ENCODE assay signal across 7 cellular contexts in genomic region chr15:78640527-78640839, GRCh38. TPM values are rescaled to one million over a fixed set of nuclear protein-coding genes. Genes with fewer than 3 reads are reported as not detected.
DNase-seq lines count a peak whose midpoint lies in the region; ATAC-seq and TF ChIP-seq lines count a peak whose summit lies in the region.

No MANE protein-coding gene starts in this region.

- no peak overlapping the region for H4K8ac ChIP-seq in H9 (replicated peaks; ENCODE audit: insufficient read length, low read depth, low read length)

- H3K27me3 ChIP-seq in H9 (ENCODE audit: insufficient read depth, low read length) (no peaks in the 10 kb centered on the region; the same call in 1 of the 2 replicates), hepatocyte (peaks cover 8% of the 10 kb centered on the region)

- H3K79me2 ChIP-seq in H9 (ENCODE audit: insufficient read depth, low read length) (no peaks in the 10 kb centered on the region), hepatocyte (no peaks in the 10 kb centered on the region)

- H3K9me3 ChIP-seq in H9 (ENCODE audit: control insufficient read depth, low read depth, low read length) = no peaks in the 10 kb centered on the region
- H3K9me3 ChIP-seq in hepatocyte (ENCODE audit: low read depth) = no peaks in the 10 kb centered on the region

- H3K4me1 ChIP-seq in H9 (ENCODE audit: insufficient read depth, low read length) (no peaks in the 10 kb centered on the region), hepatocyte (ENCODE audit: insufficient read depth) (peaks cover 13% of the 10 kb centered on the region)

- H2BK12ac ChIP-seq in H9 (ENCODE audit: insufficient read length, low read depth, low read length) = no peak overlapping the region

- H4K20me1 ChIP-seq in H9 (ENCODE audit: control insufficient read depth, insufficient read depth, insufficient read length) (no peaks in the 10 kb centered on the region), hepatocyte (ENCODE audit: insufficient read depth, poor library complexity, severe bottlenecking) (no peaks in the 10 kb centered on the region)

- H3K27ac ChIP-seq in H9 (ENCODE audit: insufficient read length, low read depth, low read length) (no peak overlapping the region), hepatocyte (no peak overlapping the region), skin epidermis (peak overlapping the region in 1 of 21 experiments; percentile 3)

- H2AFZ ChIP-seq in H9 (ENCODE audit: low read length) = no peak overlapping the region
- peak overlapping the region; percentile 96 for H2AFZ ChIP-seq in hepatocyte

- H2BK5ac ChIP-seq in H9 (ENCODE audit: insufficient read length, low read length) = no peak overlapping the region

- H3K9me2 ChIP-seq in hepatocyte (replicated peaks; ENCODE audit: insufficient read depth) = no peaks in the 10 kb centered on the region

- H3K4me3 Mint-ChIP-seq in H9 (peak overlapping the region; percentile 72 to 88), activated B cell treated with CpG ODN at 0.5 μM for 24 hours (peak overlapping the region; percentile 61)

- CTCF ChIA-PET in activated B cell treated with CpG ODN at 0.5 μM for 24 hours (lab: Charles Lee) = interaction anchor here (1.7 kb wide), 1 partner anchor 25 kb away, joined by 3 read pairs; no protein-coding TSS in a partner anchor

- H3K23ac ChIP-seq in H9 (ENCODE audit: insufficient read length, low read depth, low read length) = no peak overlapping the region

- H3K9me3 Mint-ChIP-seq in H9 (no peaks in the 10 kb centered on the region; a peak in 1 of 5 replicates), activated B cell treated with CpG ODN at 0.5 μM for 24 hours (no peaks in the 10 kb centered on the region)

- intact Hi-C loops in activated B cell treated with CpG ODN at 0.5 μM for 24 hours (cut with micrococcal nuclease) = no loop called here

- DNase-seq in H9 (no peak), activated B cell treated with CpG ODN at 0.5 μM for 24 hours (no peak), hepatocyte (ENCODE audit: low spot score) (no peak), foreskin fibroblast (no peak), GF-D8 (lab: John Stamatoyannopoulos, UW) (no peak)

- peaks cover 28% of the 10 kb centered on the region for H3K27me3 Mint-ChIP-seq in H9 (ENCODE audit: low read depth)
- peaks cover 9% of the 10 kb centered on the region for H3K27me3 Mint-ChIP-seq in activated B cell treated with CpG ODN at 0.5 μM for 24 hours

- ATAC-seq in activated B cell treated with CpG ODN at 0.5 μM for 24 hours (ENCODE audit: low read depth) (no peak), HG03571 (IDR thresholded peaks at IDR 0.05; ENCODE audit: unreplicated experiment) (no peak)

- POLR2A ChIA-PET in activated B cell treated with CpG ODN at 0.5 μM for 24 hours (lab: Charles Lee) = no interaction called here

- H3K79me1 ChIP-seq in H9 (ENCODE audit: insufficient read depth, low read depth, low read length, poor library complexity, severe bottlenecking) = no peaks in the 10 kb centered on the region

- no CpG with 5 or more reads among the region's 14 CpGs for WGBS in H9 (ENCODE audit: extremely low coverage, insufficient read length, low lambda C conversion rate)
- WGBS in hepatocyte (ENCODE audit: low lambda C conversion rate, missing lambda C conversion rate) = 31% methylated on average over 11 of the region's 14 CpGs

- H3K4me2 ChIP-seq in H9 (ENCODE audit: insufficient read depth, insufficient read length, low read length) = peak overlapping the region; percentile 13
- H3K4me2 ChIP-seq in hepatocyte = peak overlapping the region; percentile 99

- H3K36me3 ChIP-seq in hepatocyte (replicated peaks; ENCODE audit: insufficient read depth, low read depth) = no peaks in the 10 kb centered on the region

- H3K4me1 Mint-ChIP-seq in H9 (peaks cover 13 to 24% of the 10 kb centered on the region in 2 experiments), activated B cell treated with CpG ODN at 0.5 μM for 24 hours (peaks cover 11% of the 10 kb centered on the region)

- no peak overlapping the region for H3K14ac ChIP-seq in H9 (ENCODE audit: insufficient read depth, low read length)

- no peak overlapping the region for H2AK5ac ChIP-seq in H9 (ENCODE audit: insufficient read length, low read length)

- no peak overlapping the region for H3K4ac ChIP-seq in H9 (ENCODE audit: low read depth, low read length)

- no peak overlapping the region for H3K56ac ChIP-seq in H9 (ENCODE audit: insufficient read length, low read depth, low read length)

- peak overlapping the region; percentile 52 for H3K4me3 ChIP-seq in hepatocyte
- H3K4me3 ChIP-seq in skin epidermis = peak overlapping the region in 6 of 7 experiments; percentile 16 to 47 (median 26)
- H3K4me3 ChIP-seq in foreskin fibroblast (ENCODE audit: low read depth in 1 of 2, low read length in 2 of 2) = no peak overlapping the region

- no peak overlapping the region for H2BK120ac ChIP-seq in H9 (ENCODE audit: low read depth, low read length, poor library complexity, severe bottlenecking)

- no peak overlapping the region for H4K91ac ChIP-seq in H9 (ENCODE audit: insufficient read length, low read depth, low read length)

- H3T11ph ChIP-seq in H9 (ENCODE audit: low read length) = no peak overlapping the region

- H2BK20ac ChIP-seq in H9 (ENCODE audit: low read depth, low read length, poor library complexity, severe bottlenecking) = no peak overlapping the region

- no peak overlapping the region; a peak in 1 of 7 replicates for H3K27ac Mint-ChIP-seq in H9
- no peak overlapping the region for H3K27ac Mint-ChIP-seq in activated B cell treated with CpG ODN at 0.5 μM for 24 hours

- H3K23me2 ChIP-seq in H9 (ENCODE audit: insufficient read length, low read depth, low read length, poor library complexity, severe bottlenecking) = peaks cover 4% of the 10 kb centered on the region

- no peak overlapping the region for H4K5ac ChIP-seq in H9 (ENCODE audit: insufficient read length, low read depth, low read length)

- H3K36me3 Mint-ChIP-seq in H9 (ENCODE audit: insufficient read depth in 1 of 3, low read depth in 3 of 3) = no peaks in the 10 kb centered on the region; a peak in 1 of 7 replicates
- H3K36me3 Mint-ChIP-seq in activated B cell treated with CpG ODN at 0.5 μM for 24 hours (ENCODE audit: low read depth) = no peaks in the 10 kb centered on the region

- H3K18ac ChIP-seq in H9 (ENCODE audit: insufficient read length, low read depth, low read length) = no peak overlapping the region

- TF ChIP-seq CTCF in H9 (conservative IDR thresholded peaks at IDR 0.05) (no peak), activated B cell treated with CpG ODN at 0.5 μM for 24 hours (IDR thresholded peaks at IDR 0.05) (no peak), hepatocyte (IDR thresholded peaks at IDR 0.05; ENCODE audit: poor library complexity) (no peak), foreskin fibroblast (IDR thresholded peaks at IDR 0.05; ENCODE audit: low read depth, low read length) (no peak)

- no peak overlapping the region for H3K9ac ChIP-seq in H9 (ENCODE audit: extremely low read depth, insufficient read length, low read length)

- no peak overlapping the region for H2BK15ac ChIP-seq in H9 (ENCODE audit: low read depth, low read length)

RNA-seq across cellular contexts. Expression of gene CHRNB4, which starts 0.5 kb away (rescaled TPM):
- total RNA-seq in H9 (2021) (1.9 TPM in 2 replicates), activated B cell treated with CpG ODN at 0.5 μM for 24 hours (not detected in 2 replicates), hepatocyte (not detected in 2 replicates)
- polyA plus RNA-seq in hepatocyte = 0.48 TPM in 1 of 2 replicates, not detected in the other

RNA-seq across cellular contexts. Expression of gene CHRNA3, which starts 19.7 kb away (rescaled TPM):
- 0.81 and 1.1 TPM in 2 replicates for total RNA-seq in H9 (2021)
- not detected in 2 replicates for total RNA-seq in activated B cell treated with CpG ODN at 0.5 μM for 24 hours
- total RNA-seq in hepatocyte = 0.12 and 2.3 TPM in 2 replicates
- 1.7 and 2.5 TPM in 2 replicates for polyA plus RNA-seq in hepatocyte

Comparison
In these comparisons a context has a peak if more than half of its experiments do, and no peak if none do; other contexts are left out.
1. H3K4me3 ChIP-seq: peak in hepatocyte (single experiment) and skin epidermis (6 of 7); none in foreskin fibroblast (0 of 2).